11 cellular contexts compared by ENCODE assay signal in the genomic region with DNA sequence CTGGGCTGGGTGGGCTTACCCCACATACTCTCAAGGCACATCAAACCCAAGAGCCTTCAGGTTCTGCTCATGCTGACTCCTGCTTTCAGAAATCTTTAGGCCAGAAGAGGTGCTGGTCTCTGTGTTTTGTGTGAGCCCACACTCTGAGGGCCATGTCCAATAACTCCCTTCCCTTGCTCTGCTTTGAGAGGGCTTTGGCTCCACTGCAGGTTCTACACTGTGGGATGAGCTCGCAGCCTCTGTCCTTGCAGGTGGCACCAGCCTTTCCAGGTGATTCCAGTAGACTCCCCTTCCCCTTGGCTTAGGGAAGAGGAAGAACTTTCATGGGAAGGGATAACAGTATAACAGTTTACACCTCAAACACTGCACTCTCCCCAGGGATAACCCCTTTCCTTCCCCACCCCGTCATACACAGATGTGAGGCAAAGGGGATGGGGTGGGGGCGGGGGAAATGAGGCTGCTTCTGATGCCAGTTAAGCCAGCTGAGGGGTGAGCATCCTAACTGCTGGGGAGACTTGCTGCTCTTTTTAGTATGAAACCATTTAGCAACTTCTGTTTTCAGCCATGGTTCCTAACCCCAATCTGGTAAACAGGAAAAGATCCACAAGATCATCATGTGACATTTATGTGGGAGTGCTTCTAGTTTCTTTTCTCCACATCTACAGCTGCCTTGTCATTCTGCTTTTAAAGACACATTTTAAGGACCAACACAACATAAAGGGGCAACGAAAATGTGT.
A peak's percentile ranks its signal among the peaks of the same experiment; 100 is the strongest.
DNase-seq lines count a peak whose midpoint lies in the region; ATAC-seq lines count a peak whose summit lies in the region.
"Had no signal": no experiment of that assay in that cellular context is flagged by ENCODE, and none has a peak within 500 bp of the region (broad histone marks: within the 10 kb centered on the region; RNA-seq: fewer than 3 reads in every experiment).

No MANE protein-coding gene starts in this region.

- H3K9me3 ChIP-seq in adipocyte (ENCODE audit: control insufficient read depth, low read length), result no peaks in the 10 kb centered on the region

- H3K4me1 Mint-ChIP-seq in activated T-cell treated with anti-CD3 and anti-CD28 coated beads, Interleukin-2, amount 50 U/mL, for 72 hours (ENCODE audit: low read depth), result peaks cover 39% of the 10 kb centered on the region

- no peak overlapping the region for H3K4me3 ChIP-seq in adipocyte (ENCODE audit: low read length)

- no peaks in the 10 kb centered on the region for H3K36me3 ChIP-seq in adipocyte (ENCODE audit: control insufficient read depth, insufficient read depth, low read length, severe bottlenecking)

- no peaks in the 10 kb centered on the region for H3K27me3 Mint-ChIP-seq in activated T-cell treated with anti-CD3 and anti-CD28 coated beads, Interleukin-2, amount 50 U/mL, for 72 hours (ENCODE audit: low read depth)
- H3K27me3 Mint-ChIP-seq: brain had no signal

- H3K4me1 ChIP-seq in adipocyte (ENCODE audit: control insufficient read depth, insufficient read depth, low read length), result peaks cover 16% of the 10 kb centered on the region

- H3K27ac Mint-ChIP-seq in activated T-cell treated with anti-CD3 and anti-CD28 coated beads, Interleukin-2, amount 50 U/mL, for 72 hours, result no peak overlapping the region

- no peaks in the 10 kb centered on the region for H3K36me3 Mint-ChIP-seq in activated T-cell treated with anti-CD3 and anti-CD28 coated beads, Interleukin-2, amount 50 U/mL, for 72 hours (ENCODE audit: insufficient read depth in 2 of 2)
- H3K36me3 Mint-ChIP-seq: brain had no signal

- no peaks in the 10 kb centered on the region for H3K9me3 Mint-ChIP-seq in activated T-cell treated with anti-CD3 and anti-CD28 coated beads, Interleukin-2, amount 50 U/mL, for 72 hours
- H3K9me3 Mint-ChIP-seq: brain had no signal

- peak; percentile 68 to 69 for ATAC-seq in activated T-cell treated with anti-CD3 and anti-CD28 coated beads, Interleukin-2, amount 50 U/mL, for 72 hours (replicated peaks in 1 of 2)
- peak; percentile 35 for ATAC-seq in HG02870 (IDR thresholded peaks at IDR 0.05; ENCODE audit: unreplicated experiment)
- ATAC-seq in stimulated activated naive CD8-positive, alpha-beta T cell treated with anti-CD3 and anti-CD28 coated beads, Interleukin-15, Interleukin-2, amounts not matched to agents 100 U/mL and 50 U/mL, for 24 hours, result peak; percentile 42
- no peak for ATAC-seq in HG03108 (IDR thresholded peaks at IDR 0.05; ENCODE audit: unreplicated experiment)
- ATAC-seq: left lobe of liver, Right ventricle myocardium inferior had no signal

- DNase-seq in activated T-cell treated with anti-CD3 and anti-CD28 coated beads, Interleukin-2, amount 50 U/mL, for 72 hours, result no peak
- DNase-seq in activated T-cell treated with anti-CD3 and anti-CD28 coated beads, Interleukin-2, amount 50 U/mL, for 1 hour, result no peak
- DNase-seq in adipocyte (ENCODE audit: low read depth) (no peak), LoVo (ENCODE audit: low spot score) (no peak), hypothalamus (lab: John Stamatoyannopoulos, UW) (no peak)
- peak; percentile 6 for DNase-seq in stimulated activated naive CD8-positive, alpha-beta T cell treated with anti-CD3 and anti-CD28 coated beads, Interleukin-15, Interleukin-2, amounts not matched to agents 100 U/mL and 50 U/mL, for 24 hours

- H3K4me3 Mint-ChIP-seq in activated T-cell treated with anti-CD3 and anti-CD28 coated beads, Interleukin-2, amount 50 U/mL, for 72 hours, result peak overlapping the region in 1 of 2 donors; percentile 28
- H3K4me3 Mint-ChIP-seq: brain had no signal

- H3K9ac ChIP-seq in adipocyte (ENCODE audit: low read length), result peak overlapping the region; percentile 19

- H3K27me3 ChIP-seq in adipocyte (replicated peaks; ENCODE audit: control insufficient read depth, insufficient read depth, low read length), result no peaks in the 10 kb centered on the region
